Comparison of ENCODE assay signal across 17 cellular contexts in genomic region chr19:16454519-16454918, GRCh38. TPM values are rescaled to one million over a fixed set of nuclear protein-coding genes. Genes with fewer than 3 reads are reported as not detected.
DNase-seq lines count a peak whose midpoint lies in the region; ATAC-seq and TF ChIP-seq lines count a peak whose summit lies in the region.
"Had no signal": no experiment of that assay in that cellular context is flagged by ENCODE, and none has a peak within 500 bp of the region (broad histone marks: within the 10 kb centered on the region; RNA-seq: fewer than 3 reads in every experiment).

No MANE protein-coding gene starts in this region.

- peak overlapping the region; percentile 83 to 91 for H3K27ac Mint-ChIP-seq in effector memory CD8-positive, alpha-beta T cell
- peak overlapping the region; percentile 43 to 62 for H3K27ac Mint-ChIP-seq in natural killer cell treated with Interleukin-12 subunit alpha and Interleukin-12 subunit beta and Interleukin-15 and Interleukin-18, amount 100 ng/mL, for 72 hours
- H3K27ac Mint-ChIP-seq: activated CD4-positive, alpha-beta memory T cell treated with anti-CD3 and anti-CD28 coated beads, Interleukin-2, amount 10 ng/mL, durations not matched to agents 7 days and 5 days; stimulated activated naive CD8-positive, alpha-beta T cell treated with anti-CD3 and anti-CD28 coated beads, Interleukin-15, amount 100 ng/mL, for 72 hours had no signal

- H3K36me3 ChIP-seq in uterus (no peaks in the 10 kb centered on the region), thyroid gland (no peaks in the 10 kb centered on the region)
- H3K36me3 ChIP-seq: brain microvascular endothelial cell had no signal

- WGBS in thyroid gland, 2 donors = 75 to 82% methylated on average over 5 of the region's 5 CpGs

- peaks cover 18% of the 10 kb centered on the region for H3K36me3 Mint-ChIP-seq in effector memory CD8-positive, alpha-beta T cell (ENCODE audit: insufficient read depth)
- peaks cover 5% of the 10 kb centered on the region for H3K36me3 Mint-ChIP-seq in natural killer cell treated with Interleukin-12 subunit alpha and Interleukin-12 subunit beta and Interleukin-15 and Interleukin-18, amount 100 ng/mL, for 72 hours

- no peak for DNase-seq in Right ventricle myocardium superior
- DNase-seq in left cardiac atrium = no peak
- DNase-seq in effector memory CD8-positive, alpha-beta T cell = no peak
- no peak for DNase-seq in natural killer cell treated with Interleukin-12 subunit alpha and Interleukin-12 subunit beta and Interleukin-15 and Interleukin-18, amount 100 ng/mL, for 72 hours (ENCODE audit: low spot score)
- no peak for DNase-seq in uterus
- no peak for DNase-seq in left colon
- DNase-seq in thyroid gland = no peak
- DNase-seq in NCI-H2081 treated with DMSO at 0.1 percent for 48 hours (lab: John Stamatoyannopoulos, UW) = no peak
- DNase-seq: activated CD4-positive, alpha-beta memory T cell treated with anti-CD3 and anti-CD28 coated beads, Interleukin-2, amount 10 ng/mL, durations not matched to agents 7 days and 5 days; activated effector memory CD4-positive, alpha-beta T cell treated with anti-CD3 and anti-CD28 coated beads, Interleukin-2, amount 50 U/mL, for 16 hours; brain microvascular endothelial cell; GM23248; NCI-H1417 treated with DMSO at 0.1 percent for 48 hours; NCI-H510A treated with DMSO at 0.1 percent for 48 hours; stimulated activated naive CD8-positive, alpha-beta T cell treated with anti-CD3 and anti-CD28 coated beads, Interleukin-15, amount 100 ng/mL, for 72 hours; T-helper 9 cell had no signal

- intact Hi-C loops in Right ventricle myocardium superior (cut with DNase I) (no loop called here), left cardiac atrium (cut with DNase I) (no loop called here), uterus (cut with DNase I; ENCODE audit: low total_unique reads) (no loop called here), left colon (cut with DNase I, micrococcal nuclease) (no loop called here), thyroid gland (cut with DNase I) (no loop called here)

- TF ChIP-seq POLR2A in uterus (IDR thresholded peaks at IDR 0.05) = no peak
- TF ChIP-seq POLR2A in thyroid gland (IDR thresholded peaks at IDR 0.05) = no peak

- H3K9me3 ChIP-seq in uterus (no peaks in the 10 kb centered on the region), thyroid gland (no peaks in the 10 kb centered on the region)

- H3K27me3 Mint-ChIP-seq in effector memory CD8-positive, alpha-beta T cell = no peaks in the 10 kb centered on the region
- no peaks in the 10 kb centered on the region for H3K27me3 Mint-ChIP-seq in natural killer cell treated with Interleukin-12 subunit alpha and Interleukin-12 subunit beta and Interleukin-15 and Interleukin-18, amount 100 ng/mL, for 72 hours
- H3K27me3 Mint-ChIP-seq: activated CD4-positive, alpha-beta memory T cell treated with anti-CD3 and anti-CD28 coated beads, Interleukin-2, amount 10 ng/mL, durations not matched to agents 7 days and 5 days; stimulated activated naive CD8-positive, alpha-beta T cell treated with anti-CD3 and anti-CD28 coated beads, Interleukin-15, amount 100 ng/mL, for 72 hours had no signal

- H3K4me1 ChIP-seq in uterus (peaks cover 0 to 9% of the 10 kb centered on the region in 2 donors), thyroid gland (peaks cover 44 to 53% of the 10 kb centered on the region in 2 donors)

- H3K27me3 ChIP-seq in uterus (no peaks in the 10 kb centered on the region), thyroid gland (no peaks in the 10 kb centered on the region)
- H3K27me3 ChIP-seq: brain microvascular endothelial cell had no signal

- H3K27ac ChIP-seq in uterus = peak overlapping the region; percentile 16 to 30
- H3K27ac ChIP-seq in thyroid gland = no peak overlapping the region
- H3K27ac ChIP-seq: brain microvascular endothelial cell, GM23248 had no signal

- no peak overlapping the region for H3K4me3 Mint-ChIP-seq in effector memory CD8-positive, alpha-beta T cell
- no peak overlapping the region for H3K4me3 Mint-ChIP-seq in natural killer cell treated with Interleukin-12 subunit alpha and Interleukin-12 subunit beta and Interleukin-15 and Interleukin-18, amount 100 ng/mL, for 72 hours
- H3K4me3 Mint-ChIP-seq: activated CD4-positive, alpha-beta memory T cell treated with anti-CD3 and anti-CD28 coated beads, Interleukin-2, amount 10 ng/mL, durations not matched to agents 7 days and 5 days; stimulated activated naive CD8-positive, alpha-beta T cell treated with anti-CD3 and anti-CD28 coated beads, Interleukin-15, amount 100 ng/mL, for 72 hours had no signal

- ATAC-seq in Right ventricle myocardium superior (ENCODE audit: poor library complexity) = peak; percentile 17
- no peak for ATAC-seq in left cardiac atrium
- ATAC-seq in effector memory CD8-positive, alpha-beta T cell (replicated peaks) = no peak
- no peak for ATAC-seq in natural killer cell treated with Interleukin-12 subunit alpha and Interleukin-12 subunit beta and Interleukin-15 and Interleukin-18, amount 100 ng/mL, for 72 hours
- ATAC-seq in left colon = no peak
- ATAC-seq: stimulated activated naive CD8-positive, alpha-beta T cell treated with anti-CD3 and anti-CD28 coated beads, Interleukin-15, amount 100 ng/mL, for 72 hours had no signal

- peaks cover 51 to 63% of the 10 kb centered on the region in 2 donors for H3K4me1 Mint-ChIP-seq in effector memory CD8-positive, alpha-beta T cell (ENCODE audit: low read depth in 2 of 2)
- peaks cover 49 to 58% of the 10 kb centered on the region in 2 donors for H3K4me1 Mint-ChIP-seq in natural killer cell treated with Interleukin-12 subunit alpha and Interleukin-12 subunit beta and Interleukin-15 and Interleukin-18, amount 100 ng/mL, for 72 hours (ENCODE audit: low read depth in 2 of 2)

- no peak overlapping the region for H3K4me3 ChIP-seq in uterus
- H3K4me3 ChIP-seq in thyroid gland (replicated peaks in 1 of 3) = no peak overlapping the region
- H3K4me3 ChIP-seq: GM23248 had no signal

- TF ChIP-seq CTCF in uterus (IDR thresholded peaks at IDR 0.05) (no peak), thyroid gland (IDR thresholded peaks at IDR 0.05) (no peak)

- peaks cover 3 to 5% of the 10 kb centered on the region in 2 donors for H3K9me3 Mint-ChIP-seq in effector memory CD8-positive, alpha-beta T cell
- peaks cover 3% of the 10 kb centered on the region for H3K9me3 Mint-ChIP-seq in natural killer cell treated with Interleukin-12 subunit alpha and Interleukin-12 subunit beta and Interleukin-15 and Interleukin-18, amount 100 ng/mL, for 72 hours

RNA-seq across cellular contexts. Expression of gene EPS15L1, which starts 17.3 kb away (rescaled TPM):
- total RNA-seq in Right ventricle myocardium superior (76.1 TPM), left cardiac atrium (10 to 100 TPM; 59.9 to 67.4 TPM), uterus (10 to 100 TPM; 18.8 to 67.2 (median 39.6) TPM), left colon (10 to 100 TPM; 33.4 to 41.1 TPM), thyroid gland (10 to 100 TPM; 24.4 to 37.4 (median 28.6) TPM)
- 10 to 100 TPM; 66.6 to 78.4 TPM for total RNA-seq in natural killer cell treated with Interleukin-12 subunit alpha and Interleukin-12 subunit beta and Interleukin-15 and Interleukin-18, amount 100 ng/mL, for 72 hours

RNA-seq across cellular contexts. Expression of gene CALR3, which starts 41.4 kb away (rescaled TPM):
- total RNA-seq in Right ventricle myocardium superior = not detected
- total RNA-seq in left cardiac atrium = not detected
- not detected for total RNA-seq in natural killer cell treated with Interleukin-12 subunit alpha and Interleukin-12 subunit beta and Interleukin-15 and Interleukin-18, amount 100 ng/mL, for 72 hours
- total RNA-seq in uterus = not detected
- not detected for total RNA-seq in left colon
- under 1 TPM in 1 of 4 donors, not detected in 3; 0.58 TPM for total RNA-seq in thyroid gland
- total RNA-seq: activated CD4-positive, alpha-beta memory T cell treated with anti-CD3 and anti-CD28 coated beads, Interleukin-2, amount 10 ng/mL, durations not matched to agents 7 days and 5 days; GM23248; kidney epithelial cell had no signal

RNA-seq across cellular contexts. Expression of gene C19orf44, which starts 41.7 kb away (rescaled TPM):
- total RNA-seq in Right ventricle myocardium superior = 3.6 TPM
- total RNA-seq in left cardiac atrium = 1 to 10 TPM; 2.4 to 3.8 TPM
- total RNA-seq in natural killer cell treated with Interleukin-12 subunit alpha and Interleukin-12 subunit beta and Interleukin-15 and Interleukin-18, amount 100 ng/mL, for 72 hours = 1 to 10 TPM; 3.3 to 7.5 TPM
- 10 to 100 TPM in 1 of 4 donors, 1 to 10 TPM in 2, under 1 TPM in 1; 0.26 to 11.9 (median 7.5) TPM for total RNA-seq in uterus
- total RNA-seq in left colon = 1 to 10 TPM; 1.4 to 2.4 TPM
- 10 to 100 TPM in 3 of 4 donors, 1 to 10 TPM in 1; 8.6 to 12.0 (median 10.6) TPM for total RNA-seq in thyroid gland

Comparison
In these comparisons a context has a peak if more than half of its experiments do, and no peak if none do; other contexts are left out.
1. H3K27ac ChIP-seq: peak in uterus (2 of 2); none in thyroid gland (0 of 3).